In genomic region chr1:212070720-212071302, GRCh38 we compare ENCODE assay signal across 8 cellular contexts. TPM values are rescaled to one million over a fixed set of nuclear protein-coding genes. Genes with fewer than 3 reads are reported as not detected.
DNase-seq lines count a peak whose midpoint lies in the region; ATAC-seq, FAIRE-seq and TF ChIP-seq lines count a peak whose summit lies in the region.

No MANE protein-coding gene starts in this region.

- DNase-seq in NCI-H1436 (lab: John Stamatoyannopoulos, UW), result peak; percentile 18
- DNase-seq in NCI-H1436 treated with DMSO at 0.1 percent for 48 hours (lab: John Stamatoyannopoulos, UW), result no peak
- DNase-seq in NCI-H146 treated with DMSO at 0.1 percent for 48 hours (lab: John Stamatoyannopoulos, UW; ENCODE audit: unreplicated experiment), result peak; percentile 17
- DNase-seq in MCF 10A (ENCODE audit: unreplicated experiment), result peak; percentile 72
- no peak for DNase-seq in kidney
- DNase-seq in tibial artery, result no peak
- no peak for DNase-seq in cerebellar nuclear complex (lab: John Stamatoyannopoulos, UW)

- BruUV-seq in MCF 10A (replicated peaks; lab: Mats Ljungman, UMichigan), result no TSS peak

- H3K9ac ChIP-seq in kidney (ENCODE audit: low read length in 2 of 2), result no peak overlapping the region

- no peak overlapping the region for H3K4me3 Mint-ChIP-seq in MCF 10A (ENCODE audit: unreplicated experiment)

- H3K4me3 ChIP-seq in kidney (ENCODE audit: low read length in 2 of 2) (no peak overlapping the region), tibial artery (no peak overlapping the region)

- peak; percentile 97 for TF ChIP-seq CTCF in MCF 10A (IDR thresholded peaks at IDR 0.05; ENCODE audit: unreplicated experiment)
- peak; percentile 74 for TF ChIP-seq CTCF in kidney (IDR thresholded peaks at IDR 0.05; ENCODE audit: borderline replicate concordance, extremely low read depth, insufficient read depth)
- peak; percentile 75 to 84 for TF ChIP-seq CTCF in tibial artery (IDR thresholded peaks at IDR 0.05)

- no peaks in the 10 kb centered on the region for H3K4me1 Mint-ChIP-seq in MCF 10A (ENCODE audit: insufficient read depth, unreplicated experiment)

- no peaks in the 10 kb centered on the region for H3K36me3 ChIP-seq in kidney (ENCODE audit: control insufficient read depth in 1 of 2, insufficient read depth in 2 of 2, low read length in 2 of 2)
- no peaks in the 10 kb centered on the region for H3K36me3 ChIP-seq in tibial artery

- H3K9me3 ChIP-seq in kidney (ENCODE audit: control insufficient read depth in 1 of 2, low read length in 2 of 2) (no peaks in the 10 kb centered on the region), tibial artery (no peaks in the 10 kb centered on the region)

- H3K4me1 ChIP-seq in kidney (ENCODE audit: control insufficient read depth in 1 of 2, insufficient read depth in 1 of 2, low read depth in 1 of 2, low read length in 2 of 2), result no peaks in the 10 kb centered on the region
- peaks cover 0 to 11% (median 2%) of the 10 kb centered on the region in 4 donors for H3K4me1 ChIP-seq in tibial artery

- H3K36me3 Mint-ChIP-seq in MCF 10A (ENCODE audit: insufficient read depth, unreplicated experiment), result peaks cover 20% of the 10 kb centered on the region

- no peaks in the 10 kb centered on the region for H3K9me3 Mint-ChIP-seq in MCF 10A (ENCODE audit: unreplicated experiment)

- no peak for ATAC-seq in HG02852 (IDR thresholded peaks at IDR 0.05; ENCODE audit: unreplicated experiment)

- H3K27ac Mint-ChIP-seq in MCF 10A (ENCODE audit: low read depth, unreplicated experiment), result peak overlapping the region; percentile 13

- FAIRE-seq in kidney (lab: Jason Lieb, UNC), result peak; percentile 91

- no peaks in the 10 kb centered on the region for H3K27me3 ChIP-seq in tibial artery

- POLR2A ChIA-PET in MCF 10A (lab: Yijun Ruan, JAX), result interaction anchor here (0.7 to 5.2 kb wide), 26 partner anchors 9 to 806 kb away, joined by 3 to 74 read pairs (median 4); partner anchors contain the start of genes DTL, INTS7, NENF and PPP2R5A

- intact Hi-C loops in MCF 10A (cut with micrococcal nuclease), result loop anchor here (1.0 to 5.0 kb wide), 7 partner anchors 215 to 711 kb away; no protein-coding TSS in a partner anchor
- intact Hi-C loops in kidney (cut with DNase I), result no loop called here
- intact Hi-C loops in tibial artery (cut with DNase I; ENCODE audit: low total_unique reads), result loop anchor here (2.0 to 5.0 kb wide), 3 partner anchors 221 to 386 kb away; no protein-coding TSS in a partner anchor

- no peaks in the 10 kb centered on the region for H3K27me3 Mint-ChIP-seq in MCF 10A (ENCODE audit: insufficient read depth, unreplicated experiment)

- H3K27ac ChIP-seq in kidney (ENCODE audit: low read depth in 2 of 2, low read length in 2 of 2) (no peak overlapping the region), tibial artery (peak overlapping the region in 1 of 2 donors; percentile 27)

- CTCF ChIA-PET in MCF 10A (lab: Yijun Ruan, JAX), result interaction anchor here (0.6 to 5.7 kb wide), 145 partner anchors 9 to 1768 kb away, joined by 3 to 481 read pairs (median 7); partner anchors contain the start of genes DTL, INTS7, NENF and PACC1

RNA-seq across cellular contexts. Expression of gene DTL, which starts 35.3 kb away (rescaled TPM):
- total RNA-seq in MCF 10A (2022), result 20.2 and 34.4 TPM in 2 replicates
- total RNA-seq in kidney, result 2.0 TPM
- polyA plus RNA-seq in kidney (ENCODE audit: insufficient read depth, low read depth, low replicate concordance), result not detected

RNA-seq across cellular contexts. Expression of gene INTS7, which starts 35.5 kb away (rescaled TPM):
- total RNA-seq in MCF 10A (2022) (50.0 and 62.3 TPM in 2 replicates), kidney (9.8 TPM)
- polyA plus RNA-seq in kidney (ENCODE audit: insufficient read depth, low read depth, low replicate concordance), result 5.1 TPM

Comparison
In these comparisons a context has a peak if more than half of its experiments do, and no peak if none do; other contexts are left out.
1. DNase-seq: peak in NCI-H1436 (single experiment), NCI-H146 treated with DMSO at 0.1 percent for 48 hours (single experiment) and MCF 10A (single experiment); none in NCI-H1436 treated with DMSO at 0.1 percent for 48 hours (single experiment), kidney (single experiment), tibial artery (0 of 2) and cerebellar nuclear complex (0 of 2).
2. Peak in every context shown above with its lines, with median percentiles within 50 percentile points of each other: CTCF ChIP-seq.